19 cellular contexts compared by ENCODE assay signal in genomic region chr1:184534690-184535089, GRCh38.
DNase-seq lines count a peak whose midpoint lies in the region; ATAC-seq and TF ChIP-seq lines count a peak whose summit lies in the region.
"Had no signal": no experiment of that assay in that cellular context is flagged by ENCODE, and none has a peak within 500 bp of the region (broad histone marks: within the 10 kb centered on the region; RNA-seq: fewer than 3 reads in every experiment).

No MANE protein-coding gene starts in this region.

- DNase-seq in adipocyte (ENCODE audit: low read depth): no peak
- DNase-seq in left ventricle myocardium superior: no peak
- DNase-seq in G401 (ENCODE audit: low spot score): no peak
- no peak for DNase-seq in NCI-H510A (lab: John Stamatoyannopoulos, UW)
- DNase-seq in T-helper 1 cell: no peak
- DNase-seq in NCI-H526 (lab: John Stamatoyannopoulos, UW): no peak
- DNase-seq: activated CD4-positive, alpha-beta T cell treated with anti-CD3 and anti-CD28 coated beads, Interleukin-2, amount 50 U/mL, for 1 hour; activated T-cell treated with anti-CD3 and anti-CD28 coated beads for 4 hours; CD4-positive, alpha-beta memory T cell; DMS79 treated with DMSO at 0.1 percent for 48 hours; effector memory CD4-positive, alpha-beta T cell; MG63; NCI-H1930; stimulated activated CD4-positive, alpha-beta T cell treated with anti-CD3 and anti-CD28 coated beads, Interleukin-12 subunit alpha, Interleukin-12 subunit beta, amount 100 ng/mL, for 4 hours had no signal

- H3K27me3 ChIP-seq in adipocyte (replicated peaks; ENCODE audit: control insufficient read depth, insufficient read depth, low read length): no peaks in the 10 kb centered on the region
- no peaks in the 10 kb centered on the region for H3K27me3 ChIP-seq in subcutaneous abdominal adipose tissue (ENCODE audit: control insufficient read depth in 5 of 5, insufficient read depth in 4 of 5, low read length in 5 of 5)
- H3K27me3 ChIP-seq: MG63, neutrophil had no signal

- peak overlapping the region; percentile 12 for H3K27ac ChIP-seq in subcutaneous abdominal adipose tissue (ENCODE audit: low read depth, low read length)
- H3K27ac ChIP-seq: neutrophil had no signal

- H3K4me1 ChIP-seq in adipocyte (ENCODE audit: control insufficient read depth, insufficient read depth, low read length): peaks cover 27% of the 10 kb centered on the region
- H3K4me1 ChIP-seq in subcutaneous abdominal adipose tissue (ENCODE audit: control insufficient read depth in 5 of 5, insufficient read depth in 5 of 5, low read length in 5 of 5): peaks cover 0 to 28% (median 5%) of the 10 kb centered on the region in 5 donors

- H3K4me3 ChIP-seq in adipocyte (ENCODE audit: low read length) (peak overlapping the region; percentile 61), subcutaneous abdominal adipose tissue (ENCODE audit: low read depth in 1 of 5, low read length in 5 of 5) (no peak overlapping the region)
- H3K4me3 ChIP-seq: MG63 had no signal

- H3K4me3 Mint-ChIP-seq in nephron: no peak overlapping the region
- H3K4me3 Mint-ChIP-seq: activated naive CD4-positive, alpha-beta T cell treated with anti-CD3 and anti-CD28 coated beads, Interleukin-2, amount 50 U/mL, for 24 hours; CD4-positive, alpha-beta memory T cell; stimulated activated memory B cell treated with anti-CD40 and anti-IgM and Interleukin-4, amounts not matched to agents 10 μg/mL and 1 μg/mL and 100 μg/mL, for 72 hours had no signal

- H3K9ac ChIP-seq in adipocyte (ENCODE audit: low read length) (peak overlapping the region; percentile 53), subcutaneous abdominal adipose tissue (ENCODE audit: low read length in 5 of 5) (peak overlapping the region in 1 of 5 donors; percentile 2)

- H3K27me3 Mint-ChIP-seq in nephron (ENCODE audit: low read depth): no peaks in the 10 kb centered on the region
- H3K27me3 Mint-ChIP-seq: stimulated activated memory B cell treated with anti-CD40 and anti-IgM and Interleukin-4, amounts not matched to agents 10 μg/mL and 1 μg/mL and 100 μg/mL, for 72 hours had no signal

- peak; percentile 31 for ATAC-seq in left ventricle myocardium superior
- ATAC-seq: stimulated activated memory B cell treated with anti-CD40 and anti-IgM and Interleukin-4, amounts not matched to agents 10 μg/mL and 1 μg/mL and 100 μg/mL, for 72 hours had no signal

- no peaks in the 10 kb centered on the region for H3K36me3 ChIP-seq in adipocyte (ENCODE audit: control insufficient read depth, insufficient read depth, low read length, severe bottlenecking)
- H3K36me3 ChIP-seq in subcutaneous abdominal adipose tissue (ENCODE audit: control insufficient read depth in 5 of 5, insufficient read depth in 5 of 5, low read length in 5 of 5): peaks cover 0 to 3% (median 0%) of the 10 kb centered on the region in 5 donors
- H3K36me3 ChIP-seq: neutrophil had no signal

- intact Hi-C loops in left ventricle myocardium superior (cut with micrococcal nuclease): no loop called here

- peaks cover 21% of the 10 kb centered on the region for H3K9me3 Mint-ChIP-seq in nephron

- in situ Hi-C loops in G401 (cut with HindIII; ENCODE audit: low sequenced_read_pairs): loop anchor here (10.0 kb wide), 1 partner anchor 320 kb away; no protein-coding TSS in a partner anchor

- H3K36me3 Mint-ChIP-seq in nephron (ENCODE audit: low read depth): peaks cover 33% of the 10 kb centered on the region
- H3K36me3 Mint-ChIP-seq: activated naive CD4-positive, alpha-beta T cell treated with anti-CD3 and anti-CD28 coated beads, Interleukin-2, amount 50 U/mL, for 24 hours; CD4-positive, alpha-beta memory T cell; stimulated activated memory B cell treated with anti-CD40 and anti-IgM and Interleukin-4, amounts not matched to agents 10 μg/mL and 1 μg/mL and 100 μg/mL, for 72 hours had no signal

- H3K4me1 Mint-ChIP-seq in nephron: peaks cover 22% of the 10 kb centered on the region
- H3K4me1 Mint-ChIP-seq: activated naive CD4-positive, alpha-beta T cell treated with anti-CD3 and anti-CD28 coated beads, Interleukin-2, amount 50 U/mL, for 24 hours; CD4-positive, alpha-beta memory T cell; stimulated activated memory B cell treated with anti-CD40 and anti-IgM and Interleukin-4, amounts not matched to agents 10 μg/mL and 1 μg/mL and 100 μg/mL, for 72 hours had no signal

- TF ChIP-seq CTCF in nephron (IDR thresholded peaks at IDR 0.05; ENCODE audit: unreplicated experiment in 3 of 3): no peak

- peak overlapping the region; percentile 9 to 48 (median 11) for H3K27ac Mint-ChIP-seq in nephron
- H3K27ac Mint-ChIP-seq: activated naive CD4-positive, alpha-beta T cell treated with anti-CD3 and anti-CD28 coated beads, Interleukin-2, amount 50 U/mL, for 24 hours; CD4-positive, alpha-beta memory T cell; stimulated activated memory B cell treated with anti-CD40 and anti-IgM and Interleukin-4, amounts not matched to agents 10 μg/mL and 1 μg/mL and 100 μg/mL, for 72 hours had no signal

- H3K9me3 ChIP-seq in adipocyte (ENCODE audit: control insufficient read depth, low read length) (peaks cover 10% of the 10 kb centered on the region), subcutaneous abdominal adipose tissue (ENCODE audit: control insufficient read depth in 5 of 5, low read length in 5 of 5) (peaks cover 0 to 8% (median 7%) of the 10 kb centered on the region in 5 donors)
- H3K9me3 ChIP-seq: neutrophil had no signal
